In the genomic region with DNA sequence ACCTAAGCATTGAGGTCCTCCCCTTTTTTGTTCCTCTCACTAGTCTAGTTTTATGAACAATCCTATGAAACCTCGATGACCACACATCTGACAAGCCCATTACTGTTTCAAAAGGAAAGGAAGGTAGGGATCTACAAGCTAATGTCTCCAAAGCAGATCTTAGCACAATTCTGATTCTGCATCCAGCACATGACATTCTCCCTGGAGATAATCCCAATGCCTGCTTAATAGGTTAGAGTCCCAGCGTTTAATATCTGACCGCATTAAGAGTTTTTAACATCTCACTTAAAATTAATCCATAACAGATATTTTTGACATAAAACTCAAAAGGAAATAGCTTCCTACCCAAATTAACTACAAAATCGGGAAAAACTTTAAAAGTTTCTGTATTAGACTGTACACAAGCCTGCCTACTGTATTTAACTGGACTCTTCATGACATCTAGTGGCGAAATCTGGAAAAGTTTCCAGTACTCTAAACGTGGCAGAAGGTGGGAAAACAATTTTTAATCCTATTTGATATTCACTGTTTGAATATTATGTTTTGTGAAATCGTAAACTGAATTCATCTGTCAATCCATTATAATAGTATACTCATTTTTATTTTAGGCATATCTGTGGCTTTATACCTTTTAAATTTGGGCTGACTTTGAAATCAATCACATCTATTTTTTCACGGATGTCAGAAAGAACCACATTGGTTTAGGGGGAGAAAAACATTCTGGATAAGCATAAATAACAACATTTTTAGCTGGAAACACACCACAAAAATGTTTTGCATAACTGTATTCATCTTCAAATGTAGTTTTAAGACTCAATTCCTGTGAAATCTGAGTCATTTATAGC, we compare ENCODE assay signal across 8 cellular contexts.
DNase-seq lines count a peak whose midpoint lies in the region; ATAC-seq and TF ChIP-seq lines count a peak whose summit lies in the region.

No MANE protein-coding gene starts in this region.

- CTCF ChIA-PET in Panc1 (lab: Charles Lee), result no interaction called here

- H3K9ac ChIP-seq in KMS-11, result no peak overlapping the region

- POLR2A ChIA-PET in Panc1 (lab: Charles Lee), result no interaction called here

- peaks cover 3% of the 10 kb centered on the region for H3K36me3 Mint-ChIP-seq in neural crest cell (ENCODE audit: low read depth)

- H3K4me1 Mint-ChIP-seq in neural crest cell, result peaks cover 11% of the 10 kb centered on the region

- H3K4me2 ChIP-seq in KMS-11, result no peak overlapping the region

- H3K9me3 Mint-ChIP-seq in neural crest cell, result peaks cover 2% of the 10 kb centered on the region

- no peak overlapping the region for H3K27ac Mint-ChIP-seq in neural crest cell (ENCODE audit: unreplicated experiment)

- H4K20me1 ChIP-seq in KMS-11 (ENCODE audit: insufficient read depth), result no peaks in the 10 kb centered on the region

- intact Hi-C loops in Panc1 (cut with micrococcal nuclease; ENCODE audit: unreplicated experiment), result loop anchor here (5.0 to 10.0 kb wide), 3 partner anchors 1161 to 1344 kb away; no protein-coding TSS in a partner anchor

- TF ChIP-seq CTCF in GM13977 (IDR thresholded peaks at IDR 0.05; ENCODE audit: extremely low read depth, insufficient read depth, missing control alignments) (peak; percentile 52), KMS-11 (conservative IDR thresholded peaks at IDR 0.05; ENCODE audit: low read depth, low read length) (peak; percentile 94), Panc1 (IDR thresholded peaks at IDR 0.05) (peak; percentile 51; the same call in 1 of the 2 replicates), neural crest cell (conservative IDR thresholded peaks at IDR 0.05) (peak; percentile 91)

- no peaks in the 10 kb centered on the region for H3K27me3 Mint-ChIP-seq in neural crest cell (ENCODE audit: low read depth)

- no peak overlapping the region for H3K4me3 Mint-ChIP-seq in neural crest cell

- no peaks in the 10 kb centered on the region for H3K36me3 ChIP-seq in KMS-11 (ENCODE audit: insufficient read depth)
- H3K36me3 ChIP-seq in Panc1 (ENCODE audit: control insufficient read depth, insufficient read depth, low read length), result no peaks in the 10 kb centered on the region

- no peaks in the 10 kb centered on the region for H3K9me3 ChIP-seq in Panc1 (ENCODE audit: control insufficient read depth, insufficient read depth, low read depth, low read length)

- H3K27me3 ChIP-seq in KMS-11 (ENCODE audit: insufficient read depth, low read depth) (no peaks in the 10 kb centered on the region), Panc1 (ENCODE audit: control insufficient read depth, insufficient read depth, low read length) (no peaks in the 10 kb centered on the region)

- DNase-seq in ACHN (peak; percentile 53), GM13977 (ENCODE audit: low spot score) (peak; percentile 59), Panc1 (ENCODE audit: low read depth, low spot score) (peak; percentile 15), neural crest cell (ENCODE audit: low read depth, low spot score) (peak; percentile 22), activated gamma-delta T cell treated with Interleukin-2 at 50 U/mL for 16 hours (no peak)

- H3K4me1 ChIP-seq in KMS-11 (ENCODE audit: low read depth, poor library complexity, severe bottlenecking) (no peaks in the 10 kb centered on the region), Panc1 (ENCODE audit: control insufficient read depth, insufficient read depth, low read length) (no peaks in the 10 kb centered on the region)

- H3K4me3 ChIP-seq in KMS-11 (IDR thresholded peaks at IDR 0.05; ENCODE audit: insufficient read depth, low read depth, low read length) (no peak overlapping the region), Panc1 (ENCODE audit: low read depth in 2 of 2, low read length in 2 of 2) (no peak overlapping the region)

- H2AFZ ChIP-seq in KMS-11 (ENCODE audit: low read depth), result no peak overlapping the region

- H3K27ac ChIP-seq in KMS-11 (no peak overlapping the region), Panc1 (ENCODE audit: low read length) (no peak overlapping the region)

- no TSS peak for BruUV-seq in Panc1 (replicated peaks; lab: Mats Ljungman, UMichigan)

- in situ Hi-C loops in ACHN (cut with HindIII; ENCODE audit: low pct_ligation_motif_present, low pct_unique_long_range_greater_than_20kb, low sequenced_read_pairs) (no loop called here), GM13977 (cut with MboI; ENCODE audit: low pct_unique_long_range_greater_than_20kb, low sequenced_read_pairs, unreplicated experiment) (no loop called here), Panc1 (cut with HindIII; ENCODE audit: low pct_unique_long_range_greater_than_20kb, low sequenced_read_pairs) (no loop called here)

- ATAC-seq in Panc1, result peak; percentile 74; the same call in 1 of the 2 replicates
- peak; percentile 60 for ATAC-seq in esophagus mucosa
- no peak for ATAC-seq in HG02763 (IDR thresholded peaks at IDR 0.05; ENCODE audit: unreplicated experiment)

- H3K79me2 ChIP-seq in KMS-11 (ENCODE audit: insufficient read depth, low read depth), result no peaks in the 10 kb centered on the region
